Comparison of ENCODE assay signal across 8 cellular contexts in genomic region chr15:89167267-89168176, GRCh38. TPM values are rescaled to one million over a fixed set of nuclear protein-coding genes. Genes with fewer than 3 reads are reported as not detected.
DNase-seq lines count a peak whose midpoint lies in the region; ATAC-seq and TF ChIP-seq lines count a peak whose summit lies in the region.

No MANE protein-coding gene starts in this region.

- peak; percentile 83 for ATAC-seq in GM19463 (IDR thresholded peaks at IDR 0.05; ENCODE audit: unreplicated experiment)
- peak; percentile 48 for ATAC-seq in HG03469 (IDR thresholded peaks at IDR 0.05; ENCODE audit: unreplicated experiment)

- no peaks in the 10 kb centered on the region for H3K79me2 ChIP-seq in fibroblast of lung (ENCODE audit: control insufficient read depth, insufficient read depth, low read length)

- peaks cover 5% of the 10 kb centered on the region for H3K4me1 ChIP-seq in fibroblast of lung (ENCODE audit: control insufficient read depth, extremely low read depth, insufficient read depth, low read length)

- peaks cover 29% of the 10 kb centered on the region for H3K4me1 Mint-ChIP-seq in activated CD4-positive, alpha-beta memory T cell treated with anti-CD3 and anti-CD28 coated beads for 36 hours (ENCODE audit: low read depth)

- peaks cover 2% of the 10 kb centered on the region for H3K36me3 Mint-ChIP-seq in activated CD4-positive, alpha-beta memory T cell treated with anti-CD3 and anti-CD28 coated beads for 36 hours

- no peak overlapping the region for H3K9ac ChIP-seq in fibroblast of lung (ENCODE audit: insufficient read depth, low read length)

- H3K27ac Mint-ChIP-seq in activated CD4-positive, alpha-beta memory T cell treated with anti-CD3 and anti-CD28 coated beads for 36 hours = peak overlapping the region; percentile 83

- CTCF ChIA-PET in activated CD4-positive, alpha-beta memory T cell treated with anti-CD3 and anti-CD28 coated beads for 36 hours (lab: Charles Lee) = interaction anchor here (0.7 to 4.5 kb wide), 18 partner anchors 10 to 263 kb away, joined by 3 to 81 read pairs (median 6); partner anchors contain the start of gene ABHD2

- POLR2A ChIA-PET in activated CD4-positive, alpha-beta memory T cell treated with anti-CD3 and anti-CD28 coated beads for 36 hours (lab: Charles Lee) = interaction anchor here (0.8 to 3.0 kb wide), 9 partner anchors 10 to 529 kb away, joined by 3 to 26 read pairs (median 4); partner anchors contain the start of genes ABHD2 and ISG20

- H3K4me3 ChIP-seq in fibroblast of lung (replicated peaks in 1 of 4; ENCODE audit: control extremely low read depth in 1 of 4, insufficient read depth in 1 of 4, low read depth in 3 of 4, low read length in 4 of 4) = no peak overlapping the region

- no peaks in the 10 kb centered on the region for H4K20me1 ChIP-seq in fibroblast of lung (ENCODE audit: control insufficient read depth, extremely low read depth, insufficient read depth, low read length)

- intact Hi-C loops in activated CD4-positive, alpha-beta memory T cell treated with anti-CD3 and anti-CD28 coated beads for 36 hours (cut with micrococcal nuclease) = loop anchor here (1.0 to 10.0 kb wide), 8 partner anchors 13 to 543 kb away; partner anchors contain the start of gene AEN

- H3K36me3 ChIP-seq in fibroblast of lung (ENCODE audit: control insufficient read depth, insufficient read depth, low read length) = no peaks in the 10 kb centered on the region

- no peaks in the 10 kb centered on the region for H3K27me3 Mint-ChIP-seq in activated CD4-positive, alpha-beta memory T cell treated with anti-CD3 and anti-CD28 coated beads for 36 hours

- no peaks in the 10 kb centered on the region for H3K27me3 ChIP-seq in fibroblast of lung (ENCODE audit: control insufficient read depth, insufficient read depth, low read length)

- no peaks in the 10 kb centered on the region for H3K9me3 ChIP-seq in fibroblast of lung (ENCODE audit: control insufficient read depth, insufficient read depth, low read depth, low read length)

- TF ChIP-seq CTCF in fibroblast of lung (conservative IDR thresholded peaks at IDR 0.05 in 1 of 2, IDR thresholded peaks at IDR 0.05 in 1 of 2; ENCODE audit: low read depth in 1 of 2, low read length in 2 of 2) = no peak

- H3K27ac ChIP-seq in fibroblast of lung (ENCODE audit: insufficient read depth, low read length) = no peak overlapping the region

- no peaks in the 10 kb centered on the region for H3K9me3 Mint-ChIP-seq in activated CD4-positive, alpha-beta memory T cell treated with anti-CD3 and anti-CD28 coated beads for 36 hours

- no peak overlapping the region for H2AFZ ChIP-seq in fibroblast of lung (ENCODE audit: low read length)

- DNase-seq in CD1c-positive myeloid dendritic cell (ENCODE audit: extremely low spot score) (peak; percentile 81), fibroblast of lung (ENCODE audit: low read depth in 2 of 2) (peak; percentile 32 to 94), amygdala (lab: John Stamatoyannopoulos, UW) (no peak), NCI-H82 (lab: John Stamatoyannopoulos, UW) (no peak)
- peak; percentile 85 for DNase-seq in activated CD4-positive, alpha-beta memory T cell treated with anti-CD3 and anti-CD28 coated beads for 36 hours
- DNase-seq in stimulated activated CD4-positive, alpha-beta T cell treated with anti-CD3 and anti-CD28 coated beads, Interleukin-12 subunit alpha, Interleukin-12 subunit beta, amount 100 ng/mL, for 4 hours = peak; percentile 65

- H3K4me3 Mint-ChIP-seq in activated CD4-positive, alpha-beta memory T cell treated with anti-CD3 and anti-CD28 coated beads for 36 hours = peak overlapping the region; percentile 44

- H3K4me2 ChIP-seq in fibroblast of lung (ENCODE audit: extremely low read depth, insufficient read depth, low read length) = no peak overlapping the region

RNA-seq across cellular contexts. Expression of gene RLBP1, which starts 53.9 kb away (rescaled TPM):
- not detected for total RNA-seq in activated CD4-positive, alpha-beta memory T cell treated with anti-CD3 and anti-CD28 coated beads for 36 hours
- total RNA-seq in fibroblast of lung = not detected in 2 replicates
- not detected in 2 replicates for polyA plus RNA-seq in fibroblast of lung
- polyA plus RNA-seq in fibroblast of lung (2012) = not detected in 2 replicates
- not detected in 2 replicates for polyA minus RNA-seq in fibroblast of lung (ENCODE audit: low replicate concordance)

Comparison
In these comparisons a context has a peak if more than half of its experiments do, and no peak if none do; other contexts are left out.
1. DNase-seq: peak in CD1c-positive myeloid dendritic cell (single experiment), activated CD4-positive, alpha-beta memory T cell treated with anti-CD3 and anti-CD28 coated beads for 36 hours (single experiment), fibroblast of lung (2 of 2) and stimulated activated CD4-positive, alpha-beta T cell treated with anti-CD3 and anti-CD28 coated beads, Interleukin-12 subunit alpha, Interleukin-12 subunit beta, amount 100 ng/mL, for 4 hours (single experiment); none in amygdala (0 of 56) and NCI-H82 (single experiment).